ENCODE assay signal across 15 cellular contexts in the genomic region with DNA sequence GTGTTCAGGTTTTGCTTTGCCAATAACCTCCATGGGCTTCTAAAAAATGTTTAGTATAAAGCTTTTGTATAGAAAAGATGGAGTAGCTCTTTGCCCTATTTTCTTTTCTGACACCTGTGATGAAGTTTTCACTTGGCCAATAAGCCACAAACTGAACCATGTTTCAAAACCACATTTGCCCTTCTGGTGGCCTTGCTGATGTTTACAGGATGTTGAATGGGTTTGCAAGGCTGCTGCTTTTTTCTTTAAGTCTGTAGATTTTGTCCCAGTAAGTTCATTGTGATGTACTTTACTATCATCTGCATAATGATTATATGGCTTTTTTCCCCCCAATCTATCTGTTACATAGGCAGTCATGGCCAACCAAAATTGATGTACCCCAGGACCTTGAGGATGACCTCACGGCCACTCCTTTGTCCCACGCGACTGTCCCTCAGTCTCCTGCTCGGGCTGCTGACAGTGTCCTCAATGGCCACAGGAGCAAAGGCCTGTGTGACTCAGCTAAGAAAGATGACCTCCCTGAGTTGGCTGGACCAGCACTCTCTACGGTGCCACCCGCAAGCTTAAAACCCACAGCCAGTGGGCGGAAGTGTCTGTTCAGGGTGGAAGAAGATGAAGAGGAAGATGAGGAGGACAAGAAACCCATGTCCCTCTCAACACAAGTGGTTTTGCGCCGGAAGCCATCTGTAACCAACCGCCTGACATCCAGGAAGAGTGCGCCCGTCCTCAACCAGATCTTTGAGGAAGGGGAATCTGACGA.
DNase-seq lines count a peak whose midpoint lies in the region; ATAC-seq and TF ChIP-seq lines count a peak whose summit lies in the region.
"Had no signal": no experiment of that assay in that cellular context is flagged by ENCODE, and none has a peak within 500 bp of the region (broad histone marks: within the 10 kb centered on the region; RNA-seq: fewer than 3 reads in every experiment).

No MANE protein-coding gene starts in this region.

- peaks cover 20% of the 10 kb centered on the region for H3K9me3 Mint-ChIP-seq in activated CD4-positive, alpha-beta T cell treated with anti-CD3 and anti-CD28 coated beads, Interleukin-2, amount 10 ng/mL, durations not matched to agents 7 days and 5 days
- peaks cover 15% of the 10 kb centered on the region for H3K9me3 Mint-ChIP-seq in T-helper 2 cell treated with Interferon-gamma antibody and Interleukin-4, amounts not matched to agents 5 μg/mL and 100 μg/mL, for 36 hours

- peaks cover under 1% of the 10 kb centered on the region for H3K9me3 ChIP-seq in effector memory CD4-positive, alpha-beta T cell (ENCODE audit: control insufficient read depth, low read length)
- H3K9me3 ChIP-seq in upper lobe of left lung, result no peaks in the 10 kb centered on the region
- H3K9me3 ChIP-seq: vagina had no signal

- H3K4me1 Mint-ChIP-seq in activated CD4-positive, alpha-beta T cell treated with anti-CD3 and anti-CD28 coated beads, Interleukin-2, amount 10 ng/mL, durations not matched to agents 7 days and 5 days, result peaks cover 71% of the 10 kb centered on the region
- peaks cover 57% of the 10 kb centered on the region for H3K4me1 Mint-ChIP-seq in T-helper 2 cell treated with Interferon-gamma antibody and Interleukin-4, amounts not matched to agents 5 μg/mL and 100 μg/mL, for 36 hours (ENCODE audit: low read depth)

- POLR2A ChIA-PET in activated CD4-positive, alpha-beta T cell treated with anti-CD3 and anti-CD28 coated beads, Interleukin-2, amount 10 ng/mL, durations not matched to agents 7 days and 5 days (lab: Charles Lee), result no interaction called here

- ATAC-seq in upper lobe of left lung (ENCODE audit: low FRiP score in 2 of 2), result no peak
- ATAC-seq in GM21619 (IDR thresholded peaks at IDR 0.05; ENCODE audit: unreplicated experiment), result no peak

- DNase-seq in activated CD4-positive, alpha-beta T cell treated with anti-CD3 and anti-CD28 coated beads, Interleukin-2, amount 10 ng/mL, durations not matched to agents 7 days and 5 days, result peak; percentile 81
- DNase-seq in activated CD4-positive, alpha-beta T cell treated with anti-CD3 and anti-CD28 coated beads, Interleukin-2, amount 50 U/mL, for 4 hours, result no peak
- peak; percentile 40 for DNase-seq in T-helper 2 cell treated with Interferon-gamma antibody and Interleukin-4, amounts not matched to agents 5 μg/mL and 100 μg/mL, for 36 hours (ENCODE audit: low spot score)
- DNase-seq in effector memory CD4-positive, alpha-beta T cell, result peak; percentile 26 to 37 (median 32)
- peak; percentile 15 to 16 for DNase-seq in stimulated activated CD8-positive, alpha-beta memory T cell treated with anti-CD3 and anti-CD28 coated beads, Interleukin-4, amount 100 ng/mL, for 1 hour (ENCODE audit: low read depth in 2 of 2, low spot score in 1 of 2)
- DNase-seq in hypothalamus (lab: John Stamatoyannopoulos, UW) (no peak), upper lobe of left lung (no peak)
- DNase-seq: activated CD4-positive, CD25-positive, alpha-beta regulatory T cell; Calu3; KG1; naive B cell; right cardiac atrium had no signal

- peaks cover 52% of the 10 kb centered on the region for H3K36me3 ChIP-seq in effector memory CD4-positive, alpha-beta T cell (ENCODE audit: control insufficient read depth, insufficient read depth, low read length)
- peaks cover 12 to 90% (median 57%) of the 10 kb centered on the region in 4 donors for H3K36me3 ChIP-seq in upper lobe of left lung

- CTCF ChIA-PET in activated CD4-positive, alpha-beta T cell treated with anti-CD3 and anti-CD28 coated beads, Interleukin-2, amount 10 ng/mL, durations not matched to agents 7 days and 5 days (lab: Charles Lee), result interaction anchor here (1.0 to 2.9 kb wide), 8 partner anchors 8 to 61 kb away, joined by 3 to 13 read pairs (median 3); partner anchors contain the start of gene SNRK

- TF ChIP-seq POLR2A in upper lobe of left lung (IDR thresholded peaks at IDR 0.05), result no peak

- no peaks in the 10 kb centered on the region for H3K27me3 ChIP-seq in effector memory CD4-positive, alpha-beta T cell (replicated peaks; ENCODE audit: control insufficient read depth, insufficient read depth, low read length, poor library complexity, severe bottlenecking)
- H3K27me3 ChIP-seq in upper lobe of left lung, result no peaks in the 10 kb centered on the region
- H3K27me3 ChIP-seq: vagina had no signal

- H3K27ac Mint-ChIP-seq in activated CD4-positive, alpha-beta T cell treated with anti-CD3 and anti-CD28 coated beads, Interleukin-2, amount 10 ng/mL, durations not matched to agents 7 days and 5 days, result peak overlapping the region; percentile 91
- H3K27ac Mint-ChIP-seq in T-helper 2 cell treated with Interferon-gamma antibody and Interleukin-4, amounts not matched to agents 5 μg/mL and 100 μg/mL, for 36 hours, result peak overlapping the region; percentile 95

- H3K4me3 Mint-ChIP-seq in activated CD4-positive, alpha-beta T cell treated with anti-CD3 and anti-CD28 coated beads, Interleukin-2, amount 10 ng/mL, durations not matched to agents 7 days and 5 days, result peak overlapping the region; percentile 9
- peak overlapping the region; percentile 68 for H3K4me3 Mint-ChIP-seq in T-helper 2 cell treated with Interferon-gamma antibody and Interleukin-4, amounts not matched to agents 5 μg/mL and 100 μg/mL, for 36 hours
- H3K4me3 Mint-ChIP-seq: naive B cell had no signal

- no peak for TF ChIP-seq EP300 in upper lobe of left lung (IDR thresholded peaks at IDR 0.05)

- WGBS in upper lobe of left lung, 2 donors, result 91 to 93% methylated on average over 13 of the region's 13 CpGs

- no peak overlapping the region for H3K4me3 ChIP-seq in effector memory CD4-positive, alpha-beta T cell (ENCODE audit: insufficient read depth, low read depth, low read length, poor library complexity, severe bottlenecking)
- H3K4me3 ChIP-seq in upper lobe of left lung, result no peak overlapping the region
- H3K4me3 ChIP-seq: SK-N-MC, vagina had no signal

- H3K36me3 Mint-ChIP-seq in activated CD4-positive, alpha-beta T cell treated with anti-CD3 and anti-CD28 coated beads, Interleukin-2, amount 10 ng/mL, durations not matched to agents 7 days and 5 days (ENCODE audit: low read depth), result peaks cover 97% of the 10 kb centered on the region
- peaks cover 93% of the 10 kb centered on the region for H3K36me3 Mint-ChIP-seq in T-helper 2 cell treated with Interferon-gamma antibody and Interleukin-4, amounts not matched to agents 5 μg/mL and 100 μg/mL, for 36 hours (ENCODE audit: low read depth)

- peaks cover 54% of the 10 kb centered on the region for H3K4me1 ChIP-seq in effector memory CD4-positive, alpha-beta T cell (ENCODE audit: control insufficient read depth, insufficient read depth, low read length, poor library complexity, severe bottlenecking)
- peaks cover 0 to 6% (median 3%) of the 10 kb centered on the region in 4 donors for H3K4me1 ChIP-seq in upper lobe of left lung
- H3K4me1 ChIP-seq: vagina had no signal

- H3K27me3 Mint-ChIP-seq in activated CD4-positive, alpha-beta T cell treated with anti-CD3 and anti-CD28 coated beads, Interleukin-2, amount 10 ng/mL, durations not matched to agents 7 days and 5 days, result no peaks in the 10 kb centered on the region
- no peaks in the 10 kb centered on the region for H3K27me3 Mint-ChIP-seq in T-helper 2 cell treated with Interferon-gamma antibody and Interleukin-4, amounts not matched to agents 5 μg/mL and 100 μg/mL, for 36 hours (ENCODE audit: low read depth)
- H3K27me3 Mint-ChIP-seq: naive B cell had no signal

- H3K27ac ChIP-seq in effector memory CD4-positive, alpha-beta T cell (ENCODE audit: insufficient read depth, low read length, poor library complexity, severe bottlenecking), result peak overlapping the region; percentile 57
- H3K27ac ChIP-seq in upper lobe of left lung, result peak overlapping the region in 2 of 4 donors; percentile 31 to 37
- H3K27ac ChIP-seq: SK-N-MC, vagina had no signal

- TF ChIP-seq CTCF in upper lobe of left lung (IDR thresholded peaks at IDR 0.05), result no peak

Comparison
In these comparisons a context has a peak if more than half of its experiments do, and no peak if none do; other contexts are left out.
1. DNase-seq: peak in activated CD4-positive, alpha-beta T cell treated with anti-CD3 and anti-CD28 coated beads, Interleukin-2, amount 10 ng/mL, durations not matched to agents 7 days and 5 days (single experiment), T-helper 2 cell treated with Interferon-gamma antibody and Interleukin-4, amounts not matched to agents 5 μg/mL and 100 μg/mL, for 36 hours (single experiment), effector memory CD4-positive, alpha-beta T cell (3 of 3) and stimulated activated CD8-positive, alpha-beta memory T cell treated with anti-CD3 and anti-CD28 coated beads, Interleukin-4, amount 100 ng/mL, for 1 hour (2 of 2); none in activated CD4-positive, alpha-beta T cell treated with anti-CD3 and anti-CD28 coated beads, Interleukin-2, amount 50 U/mL, for 4 hours (0 of 2), hypothalamus (0 of 51) and upper lobe of left lung (0 of 2).